In the genomic region with DNA sequence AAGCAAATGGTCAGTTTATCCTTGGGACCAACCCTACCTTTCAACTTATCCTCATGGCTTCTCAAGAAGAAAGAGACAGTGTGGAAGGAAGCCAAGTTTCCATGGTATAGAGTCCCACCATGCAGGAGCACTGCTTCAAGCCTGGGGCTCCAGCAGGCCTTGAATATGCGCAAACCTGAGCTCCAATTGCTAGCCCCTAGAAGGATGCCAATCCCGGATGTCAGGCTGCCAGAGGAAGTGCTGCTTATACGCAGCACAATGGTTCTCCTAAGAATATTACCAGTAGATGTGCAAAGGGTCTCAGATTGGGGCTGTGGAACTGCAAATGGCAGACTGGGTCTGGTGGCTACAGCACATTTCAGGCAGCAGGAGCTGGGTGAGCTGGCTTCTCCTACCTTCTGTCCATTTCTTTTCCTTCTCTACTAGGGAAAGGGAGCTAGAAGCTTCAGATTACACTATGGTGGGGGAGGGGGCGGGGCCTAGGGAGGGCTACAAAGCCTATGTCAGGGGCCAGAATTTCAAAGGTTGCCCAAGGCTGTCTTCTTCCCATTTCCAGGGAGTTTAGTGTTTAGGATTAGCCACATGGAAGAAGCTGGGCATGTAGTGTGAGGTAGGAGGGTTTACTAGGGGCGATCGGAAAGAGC, we compare ENCODE assay signal across 17 cellular contexts. TPM values are rescaled to one million over a fixed set of nuclear protein-coding genes. Genes with fewer than 3 reads are reported as not detected.
DNase-seq lines count a peak whose midpoint lies in the region; ATAC-seq, FAIRE-seq and TF ChIP-seq lines count a peak whose summit lies in the region.
"Had no signal": no experiment of that assay in that cellular context is flagged by ENCODE, and none has a peak within 500 bp of the region (broad histone marks: within the 10 kb centered on the region; RNA-seq: fewer than 3 reads in every experiment).

No MANE protein-coding gene starts in this region.

- no peaks in the 10 kb centered on the region for H3K9me3 Mint-ChIP-seq in WTC11
- H3K9me3 Mint-ChIP-seq: CD4-positive, alpha-beta memory T cell; IgD-negative memory B cell had no signal

- H3K36me3 ChIP-seq in iPS-20b (ENCODE audit: insufficient read depth, low read depth, low read length) = no peaks in the 10 kb centered on the region
- H3K36me3 ChIP-seq: BE2C had no signal

- TF ChIP-seq CTCF in WTC11 (IDR thresholded peaks at IDR 0.05) = no peak

- H3K9ac ChIP-seq in iPS-20b (ENCODE audit: low read depth, low read length) = no peak overlapping the region

- POLR2A ChIA-PET in WTC11 (lab: Charles Lee) = no interaction called here

- no peaks in the 10 kb centered on the region for H3K27me3 ChIP-seq in iPS-20b (ENCODE audit: insufficient read depth, low read length)
- H3K27me3 ChIP-seq: BE2C had no signal

- CTCF ChIA-PET in WTC11 (lab: Charles Lee) = interaction anchor here (0.7 to 4.2 kb wide), 4 partner anchors 30 to 195 kb away, joined by 3 to 20 read pairs (median 4); no protein-coding TSS in a partner anchor

- DNase-seq in ELF-1 (ENCODE audit: low read depth, low spot score) (peak; percentile 77), HTR-8/SVneo (ENCODE audit: insufficient read length, low spot score) (no peak), WTC11 (ENCODE audit: low spot score) (peak; percentile 13), NCI-H69 (lab: John Stamatoyannopoulos, UW) (no peak), hypothalamus (lab: John Stamatoyannopoulos, UW) (no peak)
- DNase-seq: BE2C; CD4-positive, alpha-beta memory T cell; DND-41; GF-D8; H7; KG1 had no signal

- ATAC-seq in WTC11 = peak; percentile 82
- ATAC-seq in HG03565 (IDR thresholded peaks at IDR 0.05; ENCODE audit: unreplicated experiment) = no peak
- no peak for ATAC-seq in GM19351 (IDR thresholded peaks at IDR 0.05; ENCODE audit: unreplicated experiment)

- H3K4me1 Mint-ChIP-seq in WTC11 = peaks cover 47% of the 10 kb centered on the region
- H3K4me1 Mint-ChIP-seq: CD4-positive, alpha-beta memory T cell had no signal

- peaks cover 7% of the 10 kb centered on the region for H3K36me3 Mint-ChIP-seq in WTC11

- peak; percentile 72 for FAIRE-seq in HTR-8/SVneo (lab: Jason Lieb, UNC)
- FAIRE-seq: GM19239 had no signal

- H3K27ac Mint-ChIP-seq in WTC11 = no peak overlapping the region
- H3K27ac Mint-ChIP-seq: CD4-positive, alpha-beta memory T cell; IgD-negative memory B cell had no signal

- H3K27ac ChIP-seq in iPS-20b (ENCODE audit: low read length) = no peak overlapping the region
- H3K27ac ChIP-seq: C4-2B had no signal

- H3K4me3 Mint-ChIP-seq in WTC11 = no peak overlapping the region
- H3K4me3 Mint-ChIP-seq: CD4-positive, alpha-beta memory T cell; IgD-negative memory B cell had no signal

- no peaks in the 10 kb centered on the region for H3K9me3 ChIP-seq in iPS-20b (ENCODE audit: insufficient read depth, low read depth, low read length)
- H3K9me3 ChIP-seq: BE2C had no signal

- H3K4me1 ChIP-seq in iPS-20b (ENCODE audit: insufficient read depth, low read length) = peaks cover 16% of the 10 kb centered on the region; the same call in 1 of the 2 replicates

- H3K27me3 Mint-ChIP-seq in WTC11 (ENCODE audit: low read depth) = no peaks in the 10 kb centered on the region
- H3K27me3 Mint-ChIP-seq: CD4-positive, alpha-beta memory T cell had no signal

- H3K4me3 ChIP-seq in iPS-20b (ENCODE audit: low read length) = peak overlapping the region; percentile 43; the same call in 1 of the 2 replicates

TF ChIP-seq in WTC11, 78 proteins besides CTCF, POLR2A, EP300 and RAD21:
- no peak for TF ChIP-seq TEAD1 (CRISPR knock-in tag; IDR thresholded peaks at IDR 0.05)

RNA-seq across cellular contexts. Expression of a gene that starts 40.7 kb away (rescaled TPM):
- total RNA-seq in WTC11 (2021) = 2.2 to 4.5 TPM (median 3.9 TPM) in 3 replicates
- total RNA-seq: CD4-positive, alpha-beta memory T cell had no signal

Comparison
In these comparisons a context has a peak if more than half of its experiments do, and no peak if none do; other contexts are left out.
1. DNase-seq: peak in ELF-1 (single experiment) and WTC11 (single experiment); none in HTR-8/SVneo (single experiment), NCI-H69 (single experiment) and hypothalamus (0 of 51).